17 cellular contexts compared by ENCODE assay signal in the genomic region with DNA sequence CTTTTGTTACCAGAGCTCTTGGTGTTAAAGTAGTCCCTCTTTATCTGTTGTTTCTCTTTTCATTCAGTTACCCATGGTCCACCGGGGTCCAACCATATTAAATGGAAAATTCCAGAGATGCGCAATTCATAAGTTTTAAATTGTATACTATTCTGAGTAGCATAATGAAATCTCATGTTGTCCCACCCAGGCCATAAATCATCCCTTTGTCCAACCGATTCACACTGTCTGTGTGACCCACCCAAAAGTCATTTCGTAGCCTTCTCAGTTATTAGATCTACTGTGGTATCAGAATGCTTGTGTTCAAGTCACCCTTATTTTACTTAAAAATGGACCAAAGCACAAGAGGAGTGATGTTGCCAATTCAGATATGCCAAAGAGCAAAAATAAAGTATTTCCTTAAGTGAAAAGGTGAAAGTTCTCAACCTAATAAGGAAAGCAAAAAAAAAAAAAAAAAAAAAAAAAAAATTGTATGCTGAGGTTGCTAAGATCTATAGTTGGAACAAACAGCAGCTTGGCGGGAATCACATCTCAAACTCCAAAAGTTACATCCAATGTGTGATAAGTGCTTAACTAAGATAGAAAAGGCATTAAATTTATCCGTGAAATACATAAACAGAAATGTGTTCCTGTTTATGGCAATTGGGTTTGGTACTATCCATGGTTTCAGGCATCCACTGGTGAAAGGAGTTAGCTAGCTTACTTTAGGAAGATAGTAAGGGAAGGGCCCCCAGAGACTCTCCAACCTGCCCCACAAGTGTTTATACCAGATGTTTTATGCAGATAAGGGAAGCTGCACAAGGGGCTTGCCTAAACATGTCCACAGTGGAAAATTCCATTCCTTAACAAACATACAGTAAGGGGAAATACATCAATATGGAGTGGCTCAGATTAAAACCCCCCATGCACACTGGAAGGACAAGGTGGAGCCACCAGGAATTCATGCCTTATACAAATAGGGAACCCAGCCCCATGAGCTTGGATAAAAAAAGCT.
DNase-seq lines count a peak whose midpoint lies in the region; ATAC-seq, FAIRE-seq and TF ChIP-seq lines count a peak whose summit lies in the region.
"Had no signal": no experiment of that assay in that cellular context is flagged by ENCODE, and none has a peak within 500 bp of the region (broad histone marks: within the 10 kb centered on the region; RNA-seq: fewer than 3 reads in every experiment).

No MANE protein-coding gene starts in this region.

- H3K27ac Mint-ChIP-seq in astrocyte (ENCODE audit: unreplicated experiment) = peak overlapping the region; percentile 75
- H3K27ac Mint-ChIP-seq in CD4-positive, alpha-beta memory T cell = no peak overlapping the region
- H3K27ac Mint-ChIP-seq: activated CD8-positive, alpha-beta T cell treated with anti-CD3 and anti-CD28 coated beads for 36 hours; naive B cell had no signal

- H3K4me3 ChIP-seq in BLaER1 treated with 17β-estradiol and CSF1 and Interleukin-3, amounts not matched to agents 10 nM and 100 nM = no peak overlapping the region
- H3K4me3 ChIP-seq in astrocyte (ENCODE audit: insufficient read depth, low read depth, low read length) = no peak overlapping the region
- no peak overlapping the region for H3K4me3 ChIP-seq in CD4-positive, alpha-beta memory T cell (ENCODE audit: low read length in 2 of 2)
- H3K4me3 ChIP-seq: SJSA1 had no signal

- peak overlapping the region in 5 of 11 experiments; percentile 0 to 39 (median 35); a peak in 4 of 22 replicates for H3K27ac ChIP-seq in BLaER1 treated with 17β-estradiol and CSF1 and Interleukin-3, amounts not matched to agents 10 nM and 100 nM
- H3K27ac ChIP-seq in astrocyte (ENCODE audit: low read depth, low read length) (no peak overlapping the region), foreskin keratinocyte (no peak overlapping the region)
- H3K27ac ChIP-seq in CD4-positive, alpha-beta memory T cell (ENCODE audit: low read depth, low read length) = no peak overlapping the region
- H3K27ac ChIP-seq: SJSA1 had no signal

- DNase-seq in HT-29 (ENCODE audit: low spot score) (peak; percentile 7), astrocyte (ENCODE audit: low read depth) (peak; percentile 8), foreskin keratinocyte (peak; percentile 26 to 63), hippocampal formation (lab: John Stamatoyannopoulos, UW) (no peak), activated T-cell treated with anti-CD3 and anti-CD28 coated beads for 4 hours (no peak)
- no peak for DNase-seq in CD4-positive, alpha-beta memory T cell
- DNase-seq: activated CD8-positive, alpha-beta T cell treated with anti-CD3 and anti-CD28 coated beads for 36 hours; DMS79 treated with DMSO at 0.1 percent for 48 hours; HCEC 1CT; kidney glomerular epithelial cell; naive B cell; NCI-H1930; NK-92 treated with Interleukin-12 subunit alpha and Interleukin-12 subunit beta, amount 100 ng/mL, for 24 hours; stimulated activated CD4-positive, alpha-beta T cell treated with anti-CD3 and anti-CD28 coated beads, Interleukin-1b, Interleukin-23, amount 100 ng/mL, for 48 hours had no signal

- no peaks in the 10 kb centered on the region for H3K36me3 Mint-ChIP-seq in astrocyte (ENCODE audit: low read depth, unreplicated experiment)
- peaks cover 0 to 2% of the 10 kb centered on the region in 2 donors for H3K36me3 Mint-ChIP-seq in CD4-positive, alpha-beta memory T cell

- H4K20me1 ChIP-seq in BLaER1 treated with 17β-estradiol and CSF1 and Interleukin-3, amounts not matched to agents 10 nM and 100 nM = no peaks in the 10 kb centered on the region
- H4K20me1 ChIP-seq in astrocyte (ENCODE audit: insufficient read depth, low read length) = no peaks in the 10 kb centered on the region

- TF ChIP-seq CTCF in astrocyte (IDR thresholded peaks at IDR 0.05; ENCODE audit: insufficient read depth, low read depth, low read length) (no peak), foreskin keratinocyte (conservative IDR thresholded peaks at IDR 0.05) (no peak)

- H2AFZ ChIP-seq in astrocyte (ENCODE audit: low read depth, low read length) = no peak overlapping the region

- H3K4me1 Mint-ChIP-seq in astrocyte (ENCODE audit: low read depth, unreplicated experiment) = peaks cover 12% of the 10 kb centered on the region
- no peaks in the 10 kb centered on the region for H3K4me1 Mint-ChIP-seq in CD4-positive, alpha-beta memory T cell
- H3K4me1 Mint-ChIP-seq: naive B cell had no signal

- no peak overlapping the region for H3K9ac ChIP-seq in BLaER1 treated with 17β-estradiol and CSF1 and Interleukin-3, amounts not matched to agents 10 nM and 100 nM
- no peak overlapping the region for H3K9ac ChIP-seq in astrocyte (ENCODE audit: low read length)

- no peaks in the 10 kb centered on the region for H3K27me3 Mint-ChIP-seq in astrocyte (ENCODE audit: low read depth, unreplicated experiment)
- H3K27me3 Mint-ChIP-seq in CD4-positive, alpha-beta memory T cell = peaks cover 3 to 9% of the 10 kb centered on the region in 2 donors

- POLR2A ChIA-PET in CD4-positive, alpha-beta memory T cell (lab: Charles Lee; ENCODE audit: partially characterized antibody) = no interaction called here

- H3K9me3 ChIP-seq in BLaER1 treated with 17β-estradiol and CSF1 and Interleukin-3, amounts not matched to agents 10 nM and 100 nM (replicated peaks in 1 of 11) = peaks cover 21 to 42% (median 31%) of the 10 kb centered on the region in 11 experiments
- no peaks in the 10 kb centered on the region for H3K9me3 ChIP-seq in astrocyte (ENCODE audit: insufficient read depth, low read depth, low read length)
- H3K9me3 ChIP-seq in CD4-positive, alpha-beta memory T cell (ENCODE audit: control insufficient read depth in 1 of 2, low read length in 2 of 2) = no peaks in the 10 kb centered on the region
- H3K9me3 ChIP-seq: SJSA1 had no signal

- H3K36me3 ChIP-seq in BLaER1 treated with 17β-estradiol and CSF1 and Interleukin-3, amounts not matched to agents 10 nM and 100 nM = peaks cover 0 to 4% (median 0%) of the 10 kb centered on the region in 11 experiments; a peak in 2 of 22 replicates
- H3K36me3 ChIP-seq in astrocyte (ENCODE audit: insufficient read depth, low read length) = no peaks in the 10 kb centered on the region
- H3K36me3 ChIP-seq in CD4-positive, alpha-beta memory T cell (ENCODE audit: insufficient read depth, low read length) = no peaks in the 10 kb centered on the region
- H3K36me3 ChIP-seq: SJSA1 had no signal

- peak; percentile 15 for ATAC-seq in foreskin keratinocyte
- no peak for ATAC-seq in HG03342 (IDR thresholded peaks at IDR 0.05; ENCODE audit: unreplicated experiment)
- ATAC-seq: activated CD8-positive, alpha-beta T cell treated with anti-CD3 and anti-CD28 coated beads for 36 hours had no signal

- H3K27me3 ChIP-seq in BLaER1 treated with 17β-estradiol and CSF1 and Interleukin-3, amounts not matched to agents 10 nM and 100 nM = no peaks in the 10 kb centered on the region
- H3K27me3 ChIP-seq in astrocyte (ENCODE audit: insufficient read depth, low read length) (no peaks in the 10 kb centered on the region), foreskin keratinocyte (no peaks in the 10 kb centered on the region)
- H3K27me3 ChIP-seq in CD4-positive, alpha-beta memory T cell (ENCODE audit: insufficient read depth, low read length) = no peaks in the 10 kb centered on the region
- H3K27me3 ChIP-seq: SJSA1 had no signal

- H3K4me1 ChIP-seq in BLaER1 treated with 17β-estradiol and CSF1 and Interleukin-3, amounts not matched to agents 10 nM and 100 nM = peaks cover 0 to 11% (median 6%) of the 10 kb centered on the region in 10 experiments; a peak in 11 of 20 replicates
- H3K4me1 ChIP-seq in astrocyte (ENCODE audit: insufficient read depth, low read length) (no peaks in the 10 kb centered on the region), foreskin keratinocyte (peaks cover 11% of the 10 kb centered on the region)
- H3K4me1 ChIP-seq in CD4-positive, alpha-beta memory T cell (ENCODE audit: insufficient read depth, low read length) = no peaks in the 10 kb centered on the region
- H3K4me1 ChIP-seq: SJSA1 had no signal

- intact Hi-C loops in CD4-positive, alpha-beta memory T cell (cut with micrococcal nuclease) = no loop called here

- H3K4me3 Mint-ChIP-seq in astrocyte (ENCODE audit: unreplicated experiment) = no peak overlapping the region
- no peak overlapping the region for H3K4me3 Mint-ChIP-seq in CD4-positive, alpha-beta memory T cell
- H3K4me3 Mint-ChIP-seq: activated CD8-positive, alpha-beta T cell treated with anti-CD3 and anti-CD28 coated beads for 36 hours; naive B cell had no signal

- no peaks in the 10 kb centered on the region for H3K79me2 ChIP-seq in astrocyte (ENCODE audit: insufficient read depth, low read length)

- H3K9me3 Mint-ChIP-seq in astrocyte (ENCODE audit: unreplicated experiment) = peaks cover 12% of the 10 kb centered on the region
- peaks cover 8 to 28% (median 14%) of the 10 kb centered on the region in 8 donors for H3K9me3 Mint-ChIP-seq in CD4-positive, alpha-beta memory T cell

- peak overlapping the region in 10 of 11 experiments; percentile 6 to 37 (median 16); a peak in 5 of 22 replicates for H3K4me2 ChIP-seq in BLaER1 treated with 17β-estradiol and CSF1 and Interleukin-3, amounts not matched to agents 10 nM and 100 nM
- H3K4me2 ChIP-seq in astrocyte (ENCODE audit: low read length) = no peak overlapping the region

- FAIRE-seq in astrocyte (lab: Jason Lieb, UNC) = no peak

- CTCF ChIA-PET in CD4-positive, alpha-beta memory T cell (lab: Charles Lee; ENCODE audit: partially characterized antibody) = no interaction called here

Comparison
In these comparisons a context has a peak if more than half of its experiments do, and no peak if none do; other contexts are left out.
1. DNase-seq: peak in HT-29 (single experiment), astrocyte (single experiment) and foreskin keratinocyte (2 of 2); none in CD4-positive, alpha-beta memory T cell (0 of 5), hippocampal formation (0 of 2) and activated T-cell treated with anti-CD3 and anti-CD28 coated beads for 4 hours (single experiment).